In genomic region chr1:233255145-233255544, GRCh38 we compare ENCODE assay signal across 18 cellular contexts. TPM values are rescaled to one million over a fixed set of nuclear protein-coding genes. Genes with fewer than 3 reads are reported as not detected.
DNase-seq lines count a peak whose midpoint lies in the region; ATAC-seq and TF ChIP-seq lines count a peak whose summit lies in the region.
"Had no signal": no experiment of that assay in that cellular context is flagged by ENCODE, and none has a peak within 500 bp of the region (broad histone marks: within the 10 kb centered on the region; RNA-seq: fewer than 3 reads in every experiment).

No MANE protein-coding gene starts in this region.

- H3K4me3 Mint-ChIP-seq in Caco-2 (ENCODE audit: unreplicated experiment) (no peak overlapping the region), nephron (no peak overlapping the region)
- H3K4me3 Mint-ChIP-seq in activated T-helper 17 cell treated with anti-CD3 and anti-CD28 coated beads, Interleukin-2, amount 50 U/mL, for 72 hours = no peak overlapping the region
- H3K4me3 Mint-ChIP-seq: CD4-positive, alpha-beta T cell had no signal

- DNase-seq in Caco-2 (no peak), NCI-H1694 (lab: John Stamatoyannopoulos, UW) (no peak), GM03348 (ENCODE audit: low spot score) (no peak), left colon (no peak)
- DNase-seq: AML-193; CD4-positive, alpha-beta T cell; DMS 273 treated with DMSO at 0.1 percent for 48 hours; DMS53; DND-41; EL; GM23248; HCEC 1CT had no signal

- no peak for ATAC-seq in activated T-helper 17 cell treated with anti-CD3 and anti-CD28 coated beads, Interleukin-2, amount 50 U/mL, for 72 hours (replicated peaks)
- ATAC-seq in HG03280 (IDR thresholded peaks at IDR 0.05; ENCODE audit: unreplicated experiment) (no peak), left colon (no peak)
- ATAC-seq: K562 had no signal

- POLR2A ChIA-PET in Caco-2 (lab: Charles Lee) = no interaction called here

- H3K4me1 Mint-ChIP-seq in Caco-2 (ENCODE audit: low read depth, unreplicated experiment) = no peaks in the 10 kb centered on the region
- H3K4me1 Mint-ChIP-seq in activated T-helper 17 cell treated with anti-CD3 and anti-CD28 coated beads, Interleukin-2, amount 50 U/mL, for 72 hours = no peaks in the 10 kb centered on the region
- peaks cover 7% of the 10 kb centered on the region for H3K4me1 Mint-ChIP-seq in nephron

- CTCF ChIA-PET in Caco-2 (lab: Charles Lee) = no interaction called here

- H3K27ac ChIP-seq in HUES64 (ENCODE audit: low read depth, low read length) = 0 out of 2 replicates have a peak overlapping the region, but pooled peaks have one; percentile 10
- H3K27ac ChIP-seq: C4-2B, GM23248 had no signal

- intact Hi-C loops in Caco-2 (cut with micrococcal nuclease; ENCODE audit: unreplicated experiment) (no loop called here), left colon (cut with DNase I, micrococcal nuclease) (no loop called here)

- no peaks in the 10 kb centered on the region for H3K27me3 Mint-ChIP-seq in Caco-2 (ENCODE audit: insufficient read depth, unreplicated experiment)
- no peaks in the 10 kb centered on the region for H3K27me3 Mint-ChIP-seq in activated T-helper 17 cell treated with anti-CD3 and anti-CD28 coated beads, Interleukin-2, amount 50 U/mL, for 72 hours
- H3K27me3 Mint-ChIP-seq in nephron (ENCODE audit: low read depth) = no peaks in the 10 kb centered on the region
- H3K27me3 Mint-ChIP-seq: CD4-positive, alpha-beta T cell had no signal

- TF ChIP-seq CTCF in Caco-2 (IDR thresholded peaks at IDR 0.05; ENCODE audit: insufficient read depth in 1 of 2, low read depth in 1 of 2, low read length in 1 of 2, severe bottlenecking in 1 of 2, unreplicated experiment in 1 of 2) (no peak), nephron (IDR thresholded peaks at IDR 0.05; ENCODE audit: unreplicated experiment in 3 of 3) (no peak)

- H3K9me3 ChIP-seq in Caco-2 (no peaks in the 10 kb centered on the region), HUES64 (ENCODE audit: insufficient read depth, low read depth, low read length) (no peaks in the 10 kb centered on the region)

- no TSS peak for BruUV-seq in Caco-2 (replicated peaks; lab: Mats Ljungman, UMichigan)

- H3K4me1 ChIP-seq in Caco-2 (peaks cover 41% of the 10 kb centered on the region), HUES64 (ENCODE audit: insufficient read depth, low read length) (0 out of 2 replicates have a peak, but pooled peaks cover 8% of the 10 kb centered on the region)

- H3K4me3 ChIP-seq in Caco-2 (ENCODE audit: low read depth, low read length) (no peak overlapping the region), HUES64 (ENCODE audit: low read length) (no peak overlapping the region)
- H3K4me3 ChIP-seq: GM23248, K562 had no signal

- WGBS in HUES64 = 95% methylated on average over 4 of the region's 5 CpGs

- no peaks in the 10 kb centered on the region for H3K9me3 Mint-ChIP-seq in Caco-2 (ENCODE audit: unreplicated experiment)
- no peaks in the 10 kb centered on the region for H3K9me3 Mint-ChIP-seq in activated T-helper 17 cell treated with anti-CD3 and anti-CD28 coated beads, Interleukin-2, amount 50 U/mL, for 72 hours
- no peaks in the 10 kb centered on the region for H3K9me3 Mint-ChIP-seq in nephron
- H3K9me3 Mint-ChIP-seq: CD4-positive, alpha-beta T cell had no signal

- H3K27me3 ChIP-seq in Caco-2 (replicated peaks; ENCODE audit: control insufficient read depth, insufficient read depth, low read length) (no peaks in the 10 kb centered on the region), HUES64 (ENCODE audit: insufficient read depth, low read length) (no peaks in the 10 kb centered on the region)

- H3K27ac Mint-ChIP-seq in Caco-2 (ENCODE audit: unreplicated experiment) (peak overlapping the region; percentile 59), nephron (peak overlapping the region; percentile 12 to 31 (median 13))
- H3K27ac Mint-ChIP-seq in activated T-helper 17 cell treated with anti-CD3 and anti-CD28 coated beads, Interleukin-2, amount 50 U/mL, for 72 hours = peak overlapping the region; percentile 51
- H3K27ac Mint-ChIP-seq: CD4-positive, alpha-beta T cell had no signal

- H3K36me3 ChIP-seq in Caco-2 (ENCODE audit: control insufficient read depth, insufficient read depth, low read length) = no peaks in the 10 kb centered on the region; the same call in none of the 2 replicates
- peaks cover 85% of the 10 kb centered on the region for H3K36me3 ChIP-seq in HUES64 (ENCODE audit: insufficient read depth, low read length)

- no peak overlapping the region for H3K9ac ChIP-seq in HUES64 (ENCODE audit: low read depth, low read length)
- H3K9ac ChIP-seq: GM23248 had no signal

- H3K36me3 Mint-ChIP-seq in Caco-2 (ENCODE audit: insufficient read depth, unreplicated experiment) = peaks cover 6% of the 10 kb centered on the region
- peaks cover 85% of the 10 kb centered on the region for H3K36me3 Mint-ChIP-seq in activated T-helper 17 cell treated with anti-CD3 and anti-CD28 coated beads, Interleukin-2, amount 50 U/mL, for 72 hours (ENCODE audit: low read depth)
- H3K36me3 Mint-ChIP-seq in nephron (ENCODE audit: low read depth) = peaks cover 30% of the 10 kb centered on the region

RNA-seq across cellular contexts. Expression of gene PCNX2, which starts 40.4 kb away (rescaled TPM):
- total RNA-seq in Caco-2 (2022) (15.0 and 18.0 TPM in 2 replicates), left colon (1 to 10 TPM; 5.7 to 9.8 TPM)
- 23.9 TPM for polyA plus RNA-seq in HUES64 (2013, experiment 1 of 2)
- polyA plus RNA-seq in HUES64 (2013, experiment 2 of 2) = 28.3 TPM
- 10 to 100 TPM; 21.3 to 25.9 TPM for total RNA-seq in activated T-helper 17 cell treated with anti-CD3 and anti-CD28 coated beads, Interleukin-2, amount 50 U/mL, for 72 hours
- polyA plus RNA-seq: K562 had no signal
